ENCODE assay signal across 8 cellular contexts in genomic region chr2:85772841-85773491, GRCh38. TPM values are rescaled to one million over a fixed set of nuclear protein-coding genes. Genes with fewer than 3 reads are reported as not detected.
DNase-seq lines count a peak whose midpoint lies in the region; ATAC-seq and TF ChIP-seq lines count a peak whose summit lies in the region.

No MANE protein-coding gene starts in this region.

- peaks cover 11 to 18% of the 10 kb centered on the region in 2 donors for H3K4me1 ChIP-seq in breast epithelium
- H3K4me1 ChIP-seq in left lung, result peaks cover 47 to 96% of the 10 kb centered on the region in 2 donors
- peaks cover 23 to 97% (median 72%) of the 10 kb centered on the region in 6 donors for H3K4me1 ChIP-seq in spleen

- H3K27me3 ChIP-seq in breast epithelium, result no peaks in the 10 kb centered on the region
- peaks cover 0 to 10% of the 10 kb centered on the region in 2 donors for H3K27me3 ChIP-seq in left lung
- H3K27me3 ChIP-seq in spleen (replicated peaks in 1 of 7), result peaks cover 0 to 57% (median 0%) of the 10 kb centered on the region in 7 donors

- no peak for TF ChIP-seq CTCF in HFF-Myc (IDR thresholded peaks at IDR 0.05; ENCODE audit: low read depth, low read length, missing control alignments)
- no peak for TF ChIP-seq CTCF in breast epithelium (IDR thresholded peaks at IDR 0.05)
- TF ChIP-seq CTCF in left lung (IDR thresholded peaks at IDR 0.05), result no peak
- TF ChIP-seq CTCF in spleen (IDR thresholded peaks at IDR 0.05 in 8 of 11, conservative IDR thresholded peaks at IDR 0.05 in 3 of 11), result no peak

- DNase-seq in HFF-Myc (ENCODE audit: extremely low read depth, low read depth) (no peak), breast epithelium (ENCODE audit: low spot score in 2 of 2) (no peak), left lung (no peak), spleen (no peak), NCI-H2029 treated with DMSO at 0.1 percent for 48 hours (lab: John Stamatoyannopoulos, UW) (no peak), NCI-H446 (lab: John Stamatoyannopoulos, UW) (no peak)
- no peak for DNase-seq in activated CD8-positive, alpha-beta memory T cell treated with anti-CD3 and anti-CD28 coated beads, Interleukin-2, amount 50 U/mL, for 4 hours

- 57 to 70% (median 67%) methylated on average over 10 to 16 of the region's 16 CpGs for WGBS in spleen, 5 donors

- ATAC-seq in left lung, result no peak
- ATAC-seq in GM18861 (IDR thresholded peaks at IDR 0.05; ENCODE audit: unreplicated experiment), result no peak

- intact Hi-C loops in breast epithelium (cut with DNase I; ENCODE audit: low total_unique reads) (loop anchor here (1.0 kb wide), 1 partner anchor 41 kb away; no protein-coding TSS in a partner anchor), left lung (cut with DNase I) (no loop called here), spleen (cut with DNase I; ENCODE audit: low total_unique reads) (no loop called here)

- peak overlapping the region; percentile 25 for H3K4me3 ChIP-seq in HFF-Myc (replicated peaks; ENCODE audit: low read depth, low read length)
- H3K4me3 ChIP-seq in breast epithelium, result peak overlapping the region; percentile 5 to 37 (median 32)
- no peak overlapping the region for H3K4me3 ChIP-seq in left lung
- peak overlapping the region in 1 of 8 donors; percentile 13 for H3K4me3 ChIP-seq in spleen

- peak overlapping the region; percentile 64 to 81 for H3K27ac ChIP-seq in breast epithelium
- peak overlapping the region; percentile 60 to 62 for H3K27ac ChIP-seq in left lung
- H3K27ac ChIP-seq in spleen, result peak overlapping the region in 7 of 8 donors; percentile 11 to 85 (median 75)

- H3K36me3 ChIP-seq in breast epithelium (no peaks in the 10 kb centered on the region), left lung (peaks cover 0 to 22% of the 10 kb centered on the region in 2 donors), spleen (no peaks in the 10 kb centered on the region)

- TF ChIP-seq POLR2A in breast epithelium (IDR thresholded peaks at IDR 0.05), result no peak
- TF ChIP-seq POLR2A in spleen (IDR thresholded peaks at IDR 0.05), result no peak

- H3K9me3 ChIP-seq in breast epithelium, result no peaks in the 10 kb centered on the region
- no peaks in the 10 kb centered on the region for H3K9me3 ChIP-seq in left lung
- H3K9me3 ChIP-seq in spleen, result no peaks in the 10 kb centered on the region

RNA-seq across cellular contexts. Expression of gene ATOH8, which starts 19.2 kb away (rescaled TPM):
- 100 to 1,000 TPM in 1 of 3 donors, 10 to 100 TPM in 2; 20.8 to 167 (median 46.2) TPM for total RNA-seq in breast epithelium
- total RNA-seq in left lung, result 10 to 100 TPM; 24.7 to 27.1 TPM
- total RNA-seq in spleen, result 10 to 100 TPM in 6 of 7 donors, 1 to 10 TPM in 1; 6.4 to 53.0 (median 18.6) TPM
- 10 to 100 TPM in 1 of 3 donors, 1 to 10 TPM in 2; 7.2 to 17.6 (median 9.4) TPM for polyA plus RNA-seq in spleen

Comparison
In these comparisons a context has a peak if more than half of its experiments do, and no peak if none do; other contexts are left out.
1. H3K4me3 ChIP-seq: peak in HFF-Myc (single experiment) and breast epithelium (3 of 3); none in left lung (0 of 2).
2. Peak in every context shown above with its lines, with median percentiles within 50 percentile points of each other: H3K27ac ChIP-seq.